Comparison of ENCODE assay signal across 9 cellular contexts in the genomic region with DNA sequence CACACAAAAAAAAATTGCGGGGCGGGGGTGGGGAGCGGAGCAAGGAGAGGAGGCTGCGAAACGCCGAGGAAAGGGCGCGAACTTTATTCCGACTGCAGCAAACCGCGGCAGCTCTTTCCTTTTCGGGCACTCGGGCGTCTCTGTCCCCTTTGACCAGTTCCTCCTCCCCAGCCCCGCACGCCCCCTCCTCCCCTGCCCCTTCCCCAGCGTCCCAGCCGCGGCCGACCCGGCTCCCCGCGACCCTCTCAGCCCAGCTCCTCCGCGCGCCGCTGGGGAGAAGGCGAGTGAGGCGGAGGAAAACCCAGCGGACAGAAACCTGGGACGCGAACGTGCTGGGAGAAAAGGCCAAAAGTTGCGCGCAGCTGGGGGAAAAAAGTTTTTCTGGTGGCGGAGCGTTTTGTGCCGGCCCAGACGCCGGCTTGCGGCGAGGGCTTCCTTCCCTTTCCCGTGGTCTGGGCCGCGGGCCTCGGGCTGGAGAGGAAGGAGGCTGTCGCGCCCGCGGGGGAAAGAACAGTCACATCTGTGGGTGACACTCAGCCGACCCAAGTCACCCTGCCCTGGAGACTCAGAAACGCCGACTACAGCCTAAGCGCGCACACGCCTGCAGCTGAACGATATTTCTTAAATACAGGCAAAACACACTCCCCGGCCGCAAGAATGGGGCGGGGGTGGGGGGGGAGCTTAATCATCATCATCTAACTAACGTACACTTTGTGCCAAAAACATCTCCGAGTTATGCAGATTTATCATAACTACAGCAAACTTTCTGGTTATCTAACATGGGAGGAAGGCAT. TPM values are rescaled to one million over a fixed set of nuclear protein-coding genes. Genes with fewer than 3 reads are reported as not detected.
DNase-seq lines count a peak whose midpoint lies in the region; ATAC-seq, FAIRE-seq and TF ChIP-seq lines count a peak whose summit lies in the region.
"Had no signal": no experiment of that assay in that cellular context is flagged by ENCODE, and none has a peak within 500 bp of the region (broad histone marks: within the 10 kb centered on the region; RNA-seq: fewer than 3 reads in every experiment).

No MANE protein-coding gene starts in this region.

- H3K9ac ChIP-seq in mammary epithelial cell (ENCODE audit: insufficient read depth, low read length): no peak overlapping the region
- H3K9ac ChIP-seq in kidney (ENCODE audit: low read length in 2 of 2): no peak overlapping the region

- H3K36me3 ChIP-seq in MG63: 0 out of 2 replicates have a peak, but pooled peaks cover 4% of the 10 kb centered on the region
- no peaks in the 10 kb centered on the region for H3K36me3 ChIP-seq in mammary epithelial cell (ENCODE audit: insufficient read depth, low read length)
- H3K36me3 ChIP-seq in kidney (ENCODE audit: control insufficient read depth in 1 of 2, insufficient read depth in 2 of 2, low read length in 2 of 2): no peaks in the 10 kb centered on the region
- no peaks in the 10 kb centered on the region for H3K36me3 ChIP-seq in small intestine (ENCODE audit: control insufficient read depth in 2 of 2, insufficient read depth in 2 of 2, low read length in 2 of 2)

- BruUV-seq in mammary epithelial cell (replicated peaks; lab: Mats Ljungman, UMichigan): no TSS peak

- intact Hi-C loops in mammary epithelial cell (cut with micrococcal nuclease): no loop called here
- intact Hi-C loops in kidney (cut with DNase I): no loop called here

- FAIRE-seq in kidney (lab: Jason Lieb, UNC) (no peak), small intestine (lab: Jason Lieb, UNC) (no peak)

- no peak for TF ChIP-seq CTCF in mammary epithelial cell (conservative IDR thresholded peaks at IDR 0.05 in 1 of 2, IDR thresholded peaks at IDR 0.05 in 1 of 2; ENCODE audit: extremely low read depth in 1 of 2, insufficient read depth in 1 of 2, low read depth in 1 of 2, low read length in 2 of 2)
- no peak for TF ChIP-seq CTCF in kidney (IDR thresholded peaks at IDR 0.05; ENCODE audit: borderline replicate concordance, extremely low read depth, insufficient read depth)

- H3K79me2 ChIP-seq in mammary epithelial cell (ENCODE audit: insufficient read depth, low read length): no peaks in the 10 kb centered on the region

- H3K27me3 ChIP-seq in MG63 (no peaks in the 10 kb centered on the region), mammary epithelial cell (ENCODE audit: insufficient read depth, low read length) (peaks cover 15% of the 10 kb centered on the region), small intestine (ENCODE audit: control insufficient read depth in 2 of 2, insufficient read depth in 2 of 2, low read length in 2 of 2) (peaks cover 0 to 4% of the 10 kb centered on the region in 2 donors)

- CTCF ChIA-PET in mammary epithelial cell (lab: Charles Lee; ENCODE audit: low non-redundant PET): no interaction called here

- H3K27ac ChIP-seq in mammary epithelial cell (ENCODE audit: insufficient read depth, low read depth, low read length) (no peak overlapping the region), kidney (ENCODE audit: low read depth in 2 of 2, low read length in 2 of 2) (peak overlapping the region in 1 of 2 donors; percentile 59), small intestine (ENCODE audit: low read depth in 1 of 2, low read length in 1 of 2) (peak overlapping the region in 1 of 2 donors; percentile 72)

- H3K4me1 ChIP-seq in mammary epithelial cell (ENCODE audit: insufficient read depth, low read length): peaks cover 11% of the 10 kb centered on the region
- peaks cover 4 to 6% of the 10 kb centered on the region in 2 donors for H3K4me1 ChIP-seq in kidney (ENCODE audit: control insufficient read depth in 1 of 2, insufficient read depth in 1 of 2, low read depth in 1 of 2, low read length in 2 of 2)
- no peaks in the 10 kb centered on the region for H3K4me1 ChIP-seq in small intestine (ENCODE audit: control insufficient read depth in 2 of 2, insufficient read depth in 1 of 2, low read depth in 1 of 2, low read length in 1 of 2)

- 0% methylated on average over 5 of the region's 62 CpGs for WGBS in mammary epithelial cell (ENCODE audit: low coverage, missing lambda C conversion rate)
- 1 to 3% (median 1%) methylated on average over 45 to 62 of the region's 62 CpGs for WGBS in small intestine, 3 donors

- H3K4me2 ChIP-seq in mammary epithelial cell (ENCODE audit: insufficient read depth, low read depth, low read length): peak overlapping the region; percentile 97

- H3K9me3 ChIP-seq in MG63: no peaks in the 10 kb centered on the region
- no peaks in the 10 kb centered on the region for H3K9me3 ChIP-seq in mammary epithelial cell (replicated peaks; ENCODE audit: insufficient read depth, low read length)
- no peaks in the 10 kb centered on the region for H3K9me3 ChIP-seq in kidney (ENCODE audit: control insufficient read depth in 1 of 2, low read length in 2 of 2)
- H3K9me3 ChIP-seq in small intestine (ENCODE audit: control insufficient read depth, low read depth): no peaks in the 10 kb centered on the region

- peak overlapping the region; percentile 86 for H2AFZ ChIP-seq in mammary epithelial cell (ENCODE audit: low read depth, low read length)

- ATAC-seq in HG02610 (IDR thresholded peaks at IDR 0.05; ENCODE audit: unreplicated experiment) (no peak), HG02870 (IDR thresholded peaks at IDR 0.05; ENCODE audit: unreplicated experiment) (no peak)

- no peaks in the 10 kb centered on the region for H4K20me1 ChIP-seq in mammary epithelial cell (ENCODE audit: insufficient read depth, low read length)

- H3K4me3 ChIP-seq in MG63: peak overlapping the region; percentile 65
- H3K4me3 ChIP-seq in mammary epithelial cell (replicated peaks in 1 of 3; ENCODE audit: insufficient read depth in 1 of 3, low read depth in 2 of 3, low read length in 3 of 3): peak overlapping the region; percentile 31 to 44 (median 39)
- peak overlapping the region; percentile 65 to 74 for H3K4me3 ChIP-seq in kidney (ENCODE audit: low read length in 2 of 2)
- H3K4me3 ChIP-seq in small intestine (ENCODE audit: low read depth in 1 of 2, low read length in 2 of 2): peak overlapping the region; percentile 29 to 36

- in situ Hi-C loops in mammary epithelial cell (cut with MboI; ENCODE audit: low sequenced_read_pairs in 2 of 2): no loop called here

- DNase-seq in GF-D8 (lab: John Stamatoyannopoulos, UW) (peak; percentile 25), MG63 (peak; percentile 89), mammary epithelial cell (peak; percentile 47), kidney (peak; percentile 88), small intestine (no peak), NCI-H187 treated with DMSO at 0.1 percent for 48 hours (lab: John Stamatoyannopoulos, UW) (no peak)

- dilution Hi-C loops in mammary epithelial cell (cut with HindIII; ENCODE audit: low sequenced_read_pairs): no loop called here

RNA-seq across cellular contexts. Expression of a gene that starts 1.1 kb away (rescaled TPM):
- total RNA-seq in MG63 (2014; rRNA removed; shearing (Covaris generic); ENCODE audit: low replicate concordance): 38.8 and 49.5 TPM in 2 replicates
- under 1 TPM; 0.09 to 0.17 TPM for total RNA-seq in mammary epithelial cell
- 0.03 TPM for polyA plus RNA-seq in mammary epithelial cell
- polyA minus RNA-seq in mammary epithelial cell: not detected
- total RNA-seq in kidney: 37.9 TPM
- 5.4 TPM for polyA plus RNA-seq in kidney (ENCODE audit: insufficient read depth, low read depth, low replicate concordance)
- polyA plus RNA-seq in small intestine: 1 to 10 TPM in 1 of 3 donors, under 1 TPM in 1, not detected in 1; 0.81 to 1.3 TPM
- total RNA-seq: T-helper 2 cell treated with Interferon-gamma antibody and Interleukin-4, amounts not matched to agents 100 ng/mL and 5 ng/mL, for 36 hours had no signal

Comparison
In these comparisons a context has a peak if more than half of its experiments do, and no peak if none do; other contexts are left out.
1. DNase-seq: peak in GF-D8 (single experiment), MG63 (single experiment), mammary epithelial cell (single experiment) and kidney (single experiment); none in small intestine (single experiment) and NCI-H187 treated with DMSO at 0.1 percent for 48 hours (single experiment).
2. RNA of a gene that starts 1.1 kb away (total RNA-seq): 38.8 to 49.5 TPM in MG63 and 37.9 TPM in kidney (single experiment); 0.09 to 0.17 TPM in mammary epithelial cell; every median in the first group is over 10 times any median in the second.
3. Peak in every context shown above with its lines, with median percentiles within 50 percentile points of each other: H3K4me3 ChIP-seq.